ENCODE assay signal across 1 cellular context in genomic region chr19:50387868-50388245, GRCh38.
TF ChIP-seq lines count a peak whose summit lies in the region.

No MANE protein-coding gene starts in this region.

TF ChIP-seq in HepG2, 621 proteins besides CTCF, POLR2A, EP300 and RAD21:
- TF ChIP-seq ZNF780A (CRISPR knock-in tag; IDR thresholded peaks at IDR 0.05) (no peak), REXO4 (CRISPR knock-in tag; IDR thresholded peaks at IDR 0.05; ENCODE audit: borderline replicate concordance) (no peak), KAT7 (CRISPR knock-in tag; IDR thresholded peaks at IDR 0.05; ENCODE audit: borderline replicate concordance) (no peak), SPEN (CRISPR knock-in tag; IDR thresholded peaks at IDR 0.05; ENCODE audit: low read depth) (no peak), ZNF747 (CRISPR knock-in tag; IDR thresholded peaks at IDR 0.05; ENCODE audit: borderline replicate concordance) (no peak), ZNF781 (CRISPR knock-in tag; IDR thresholded peaks at IDR 0.05; ENCODE audit: borderline replicate concordance, not compliant biosample characterization) (no peak), ZNF414 (CRISPR knock-in tag; IDR thresholded peaks at IDR 0.05) (no peak), NFE2L1 (CRISPR knock-in tag; IDR thresholded peaks at IDR 0.05; ENCODE audit: borderline replicate concordance) (no peak), KLF12 (CRISPR knock-in tag; IDR thresholded peaks at IDR 0.05; ENCODE audit: borderline replicate concordance) (no peak), ZNF691 (CRISPR knock-in tag; IDR thresholded peaks at IDR 0.05; ENCODE audit: borderline replicate concordance, low read depth) (no peak), ZNF550 (CRISPR knock-in tag; IDR thresholded peaks at IDR 0.05; ENCODE audit: borderline replicate concordance) (no peak), ZNF329 (CRISPR knock-in tag; IDR thresholded peaks at IDR 0.05; ENCODE audit: low read depth) (no peak), BHLHE40 (IDR thresholded peaks at IDR 0.05; ENCODE audit: low read length) (no peak), ZNF510 (CRISPR knock-in tag; IDR thresholded peaks at IDR 0.05; ENCODE audit: low read depth) (no peak), RXRA (CRISPR knock-in tag; IDR thresholded peaks at IDR 0.05) (no peak), TP53 (CRISPR knock-in tag; conservative IDR thresholded peaks at IDR 0.05) (no peak), PHF8 (CRISPR knock-in tag; IDR thresholded peaks at IDR 0.05) (no peak), SETDB1 (CRISPR knock-in tag; IDR thresholded peaks at IDR 0.05; ENCODE audit: borderline replicate concordance) (no peak), TEAD2 (CRISPR knock-in tag; IDR thresholded peaks at IDR 0.05) (no peak), ZNF558 (CRISPR knock-in tag; IDR thresholded peaks at IDR 0.05; ENCODE audit: borderline replicate concordance) (no peak)
